ENCODE assay signal across 1 cellular context in the genomic region with DNA sequence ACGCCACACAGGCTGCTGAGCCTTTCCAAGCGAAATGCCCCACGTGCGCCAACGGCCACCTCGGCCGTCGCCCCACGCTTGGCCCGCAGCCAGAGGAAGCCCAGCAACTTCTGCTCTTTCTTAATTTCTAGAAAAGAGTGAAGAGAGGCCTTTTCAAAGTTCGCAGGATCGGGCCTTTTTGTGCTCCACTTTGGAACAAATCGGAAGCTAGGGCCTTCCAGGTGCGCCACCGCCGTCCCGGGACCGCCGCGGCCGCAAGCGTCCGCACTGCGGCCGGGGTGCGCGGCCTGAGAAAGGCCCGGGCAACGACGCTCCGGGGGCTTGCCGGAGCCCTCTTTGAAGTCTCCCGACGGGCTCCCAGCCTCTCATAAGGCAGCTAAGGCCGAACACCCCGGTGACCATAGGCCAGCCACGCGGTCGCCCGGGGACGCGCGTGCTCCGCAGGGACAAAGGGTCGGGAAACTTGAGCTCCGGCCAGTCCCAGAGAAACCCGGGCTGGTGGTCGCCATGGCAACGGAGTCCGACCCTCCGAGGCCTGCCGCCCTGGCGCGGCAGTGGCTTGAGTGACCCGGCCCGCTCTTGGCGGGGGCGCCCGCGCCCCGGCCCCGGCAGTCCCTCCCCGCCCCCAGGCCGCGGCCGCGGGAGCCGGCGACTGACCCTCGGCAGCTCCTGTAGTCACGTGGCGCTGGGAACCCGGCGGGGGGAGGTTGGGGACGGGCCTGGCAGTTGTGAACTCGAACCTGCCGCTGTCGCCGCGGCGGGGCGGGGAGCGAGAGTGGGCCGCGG.
TF ChIP-seq lines count a peak whose summit lies in the region.

A gene (plus strand): TSS at position 725 of the 786 bp plus-strand sequence. CDS start 890 bp downstream, outside the sequence.

TF ChIP-seq in HEK293, 187 proteins besides CTCF, POLR2A, EP300 and RAD21 (continued from another document and continues in another):
- TF ChIP-seq, protein P1, sequence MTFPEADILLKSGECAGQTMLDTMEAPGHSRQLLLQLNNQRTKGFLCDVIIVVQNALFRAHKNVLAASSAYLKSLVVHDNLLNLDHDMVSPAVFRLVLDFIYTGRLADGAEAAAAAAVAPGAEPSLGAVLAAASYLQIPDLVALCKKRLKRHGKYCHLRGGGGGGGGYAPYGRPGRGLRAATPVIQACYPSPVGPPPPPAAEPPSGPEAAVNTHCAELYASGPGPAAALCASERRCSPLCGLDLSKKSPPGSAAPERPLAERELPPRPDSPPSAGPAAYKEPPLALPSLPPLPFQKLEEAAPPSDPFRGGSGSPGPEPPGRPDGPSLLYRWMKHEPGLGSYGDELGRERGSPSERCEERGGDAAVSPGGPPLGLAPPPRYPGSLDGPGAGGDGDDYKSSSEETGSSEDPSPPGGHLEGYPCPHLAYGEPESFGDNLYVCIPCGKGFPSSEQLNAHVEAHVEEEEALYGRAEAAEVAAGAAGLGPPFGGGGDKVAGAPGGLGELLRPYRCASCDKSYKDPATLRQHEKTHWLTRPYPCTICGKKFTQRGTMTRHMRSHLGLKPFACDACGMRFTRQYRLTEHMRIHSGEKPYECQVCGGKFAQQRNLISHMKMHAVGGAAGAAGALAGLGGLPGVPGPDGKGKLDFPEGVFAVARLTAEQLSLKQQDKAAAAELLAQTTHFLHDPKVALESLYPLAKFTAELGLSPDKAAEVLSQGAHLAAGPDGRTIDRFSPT (tag by site-specific recombination; IDR thresholded peaks at IDR 0.05): peak; percentile 95
- TF ChIP-seq ZNF544 (tag by site-specific recombination; IDR thresholded peaks at IDR 0.05): no peak
- no peak for TF ChIP-seq ZNF747 (tag by site-specific recombination; IDR thresholded peaks at IDR 0.05)
- no peak for TF ChIP-seq KLF1 (tag by site-specific recombination; IDR thresholded peaks at IDR 0.05)
- TF ChIP-seq, protein P2, sequence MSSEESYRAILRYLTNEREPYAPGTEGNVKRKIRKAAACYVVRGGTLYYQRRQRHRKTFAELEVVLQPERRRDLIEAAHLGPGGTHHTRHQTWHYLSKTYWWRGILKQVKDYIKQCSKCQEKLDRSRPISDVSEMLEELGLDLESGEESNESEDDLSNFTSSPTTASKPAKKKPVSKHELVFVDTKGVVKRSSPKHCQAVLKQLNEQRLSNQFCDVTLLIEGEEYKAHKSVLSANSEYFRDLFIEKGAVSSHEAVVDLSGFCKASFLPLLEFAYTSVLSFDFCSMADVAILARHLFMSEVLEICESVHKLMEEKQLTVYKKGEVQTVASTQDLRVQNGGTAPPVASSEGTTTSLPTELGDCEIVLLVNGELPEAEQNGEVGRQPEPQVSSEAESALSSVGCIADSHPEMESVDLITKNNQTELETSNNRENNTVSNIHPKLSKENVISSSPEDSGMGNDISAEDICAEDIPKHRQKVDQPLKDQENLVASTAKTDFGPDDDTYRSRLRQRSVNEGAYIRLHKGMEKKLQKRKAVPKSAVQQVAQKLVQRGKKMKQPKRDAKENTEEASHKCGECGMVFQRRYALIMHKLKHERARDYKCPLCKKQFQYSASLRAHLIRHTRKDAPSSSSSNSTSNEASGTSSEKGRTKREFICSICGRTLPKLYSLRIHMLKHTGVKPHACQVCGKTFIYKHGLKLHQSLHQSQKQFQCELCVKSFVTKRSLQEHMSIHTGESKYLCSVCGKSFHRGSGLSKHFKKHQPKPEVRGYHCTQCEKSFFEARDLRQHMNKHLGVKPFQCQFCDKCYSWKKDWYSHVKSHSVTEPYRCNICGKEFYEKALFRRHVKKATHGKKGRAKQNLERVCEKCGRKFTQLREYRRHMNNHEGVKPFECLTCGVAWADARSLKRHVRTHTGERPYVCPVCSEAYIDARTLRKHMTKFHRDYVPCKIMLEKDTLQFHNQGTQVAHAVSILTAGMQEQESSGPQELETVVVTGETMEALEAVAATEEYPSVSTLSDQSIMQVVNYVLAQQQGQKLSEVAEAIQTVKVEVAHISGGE (tag by site-specific recombination; conservative IDR thresholded peaks at IDR 0.05; ENCODE audit: low read depth): peak; percentile 40
- peak; percentile 94 for TF ChIP-seq ZBTB8A (tag by site-specific recombination; IDR thresholded peaks at IDR 0.05)
- peak; percentile 51 for TF ChIP-seq ZNF843 (tag by site-specific recombination; IDR thresholded peaks at IDR 0.05)
- TF ChIP-seq ZNF404 (tag by site-specific recombination; IDR thresholded peaks at IDR 0.05): no peak
- peak; percentile 81 for TF ChIP-seq ZNF2 (tag by site-specific recombination; IDR thresholded peaks at IDR 0.05)
- no peak for TF ChIP-seq BCL11B (tag by site-specific recombination; IDR thresholded peaks at IDR 0.05; ENCODE audit: low read depth)
- TF ChIP-seq ZNF184 (tag by site-specific recombination; IDR thresholded peaks at IDR 0.05): 0 out of 2 replicates have a peak, but pooled peaks have one; percentile 40
- TF ChIP-seq ZNF677 (tag by site-specific recombination; IDR thresholded peaks at IDR 0.05): no peak
- TF ChIP-seq SP7 (tag by site-specific recombination; IDR thresholded peaks at IDR 0.05): peak; percentile 62; the same call in 1 of the 2 replicates
- peak; percentile 59 for TF ChIP-seq ZBTB17 (tag by site-specific recombination; IDR thresholded peaks at IDR 0.05)
- TF ChIP-seq ZNF394 (tag by site-specific recombination; IDR thresholded peaks at IDR 0.05; ENCODE audit: borderline replicate concordance): peak; percentile 45; the same call in 1 of the 2 replicates
- TF ChIP-seq, protein P3, sequence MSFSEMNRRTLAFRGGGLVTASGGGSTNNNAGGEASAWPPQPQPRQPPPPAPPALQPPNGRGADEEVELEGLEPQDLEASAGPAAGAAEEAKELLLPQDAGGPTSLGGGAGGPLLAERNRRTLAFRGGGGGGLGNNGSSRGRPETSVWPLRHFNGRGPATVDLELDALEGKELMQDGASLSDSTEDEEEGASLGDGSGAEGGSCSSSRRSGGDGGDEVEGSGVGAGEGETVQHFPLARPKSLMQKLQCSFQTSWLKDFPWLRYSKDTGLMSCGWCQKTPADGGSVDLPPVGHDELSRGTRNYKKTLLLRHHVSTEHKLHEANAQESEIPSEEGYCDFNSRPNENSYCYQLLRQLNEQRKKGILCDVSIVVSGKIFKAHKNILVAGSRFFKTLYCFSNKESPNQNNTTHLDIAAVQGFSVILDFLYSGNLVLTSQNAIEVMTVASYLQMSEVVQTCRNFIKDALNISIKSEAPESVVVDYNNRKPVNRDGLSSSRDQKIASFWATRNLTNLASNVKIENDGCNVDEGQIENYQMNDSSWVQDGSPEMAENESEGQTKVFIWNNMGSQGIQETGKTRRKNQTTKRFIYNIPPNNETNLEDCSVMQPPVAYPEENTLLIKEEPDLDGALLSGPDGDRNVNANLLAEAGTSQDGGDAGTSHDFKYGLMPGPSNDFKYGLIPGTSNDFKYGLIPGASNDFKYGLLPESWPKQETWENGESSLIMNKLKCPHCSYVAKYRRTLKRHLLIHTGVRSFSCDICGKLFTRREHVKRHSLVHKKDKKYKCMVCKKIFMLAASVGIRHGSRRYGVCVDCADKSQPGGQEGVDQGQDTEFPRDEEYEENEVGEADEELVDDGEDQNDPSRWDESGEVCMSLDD (tag by site-specific recombination; IDR thresholded peaks at IDR 0.05): no peak; the same call in none of the 2 replicates
- no peak for TF ChIP-seq ZNF521 (tag by site-specific recombination; IDR thresholded peaks at IDR 0.05)
- TF ChIP-seq YY1 (tag by site-specific recombination; IDR thresholded peaks at IDR 0.05): no peak
- 0 out of 2 replicates have a peak, but pooled peaks have one; percentile 35 for TF ChIP-seq KLF16 (tag by site-specific recombination; IDR thresholded peaks at IDR 0.05)
- TF ChIP-seq ZNF423 (tag by site-specific recombination; IDR thresholded peaks at IDR 0.05): no peak
- TF ChIP-seq, protein P4, sequence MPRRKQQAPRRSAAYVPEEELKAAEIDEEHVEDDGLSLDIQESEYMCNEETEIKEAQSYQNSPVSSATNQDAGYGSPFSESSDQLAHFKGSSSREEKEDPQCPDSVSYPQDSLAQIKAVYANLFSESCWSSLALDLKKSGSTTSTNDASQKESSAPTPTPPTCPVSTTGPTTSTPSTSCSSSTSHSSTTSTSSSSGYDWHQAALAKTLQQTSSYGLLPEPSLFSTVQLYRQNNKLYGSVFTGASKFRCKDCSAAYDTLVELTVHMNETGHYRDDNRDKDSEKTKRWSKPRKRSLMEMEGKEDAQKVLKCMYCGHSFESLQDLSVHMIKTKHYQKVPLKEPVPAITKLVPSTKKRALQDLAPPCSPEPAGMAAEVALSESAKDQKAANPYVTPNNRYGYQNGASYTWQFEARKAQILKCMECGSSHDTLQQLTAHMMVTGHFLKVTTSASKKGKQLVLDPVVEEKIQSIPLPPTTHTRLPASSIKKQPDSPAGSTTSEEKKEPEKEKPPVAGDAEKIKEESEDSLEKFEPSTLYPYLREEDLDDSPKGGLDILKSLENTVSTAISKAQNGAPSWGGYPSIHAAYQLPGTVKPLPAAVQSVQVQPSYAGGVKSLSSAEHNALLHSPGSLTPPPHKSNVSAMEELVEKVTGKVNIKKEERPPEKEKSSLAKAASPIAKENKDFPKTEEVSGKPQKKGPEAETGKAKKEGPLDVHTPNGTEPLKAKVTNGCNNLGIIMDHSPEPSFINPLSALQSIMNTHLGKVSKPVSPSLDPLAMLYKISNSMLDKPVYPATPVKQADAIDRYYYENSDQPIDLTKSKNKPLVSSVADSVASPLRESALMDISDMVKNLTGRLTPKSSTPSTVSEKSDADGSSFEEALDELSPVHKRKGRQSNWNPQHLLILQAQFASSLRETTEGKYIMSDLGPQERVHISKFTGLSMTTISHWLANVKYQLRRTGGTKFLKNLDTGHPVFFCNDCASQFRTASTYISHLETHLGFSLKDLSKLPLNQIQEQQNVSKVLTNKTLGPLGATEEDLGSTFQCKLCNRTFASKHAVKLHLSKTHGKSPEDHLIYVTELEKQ (tag by site-specific recombination; IDR thresholded peaks at IDR 0.05; ENCODE audit: borderline replicate concordance): no peak
- TF ChIP-seq, protein P5, sequence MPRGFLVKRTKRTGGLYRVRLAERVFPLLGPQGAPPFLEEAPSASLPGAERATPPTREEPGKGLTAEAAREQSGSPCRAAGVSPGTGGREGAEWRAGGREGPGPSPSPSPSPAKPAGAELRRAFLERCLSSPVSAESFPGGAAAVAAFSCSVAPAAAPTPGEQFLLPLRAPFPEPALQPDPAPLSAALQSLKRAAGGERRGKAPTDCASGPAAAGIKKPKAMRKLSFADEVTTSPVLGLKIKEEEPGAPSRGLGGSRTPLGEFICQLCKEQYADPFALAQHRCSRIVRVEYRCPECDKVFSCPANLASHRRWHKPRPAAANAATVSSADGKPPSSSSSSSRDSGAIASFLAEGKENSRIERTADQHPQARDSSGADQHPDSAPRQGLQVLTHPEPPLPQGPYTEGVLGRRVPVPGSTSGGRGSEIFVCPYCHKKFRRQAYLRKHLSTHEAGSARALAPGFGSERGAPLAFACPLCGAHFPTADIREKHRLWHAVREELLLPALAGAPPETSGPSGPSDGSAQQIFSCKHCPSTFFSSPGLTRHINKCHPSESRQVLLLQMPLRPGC (tag by site-specific recombination; IDR thresholded peaks at IDR 0.05): no peak
- peak; percentile 80 for TF ChIP-seq ZBTB20 (tag by site-specific recombination; IDR thresholded peaks at IDR 0.05)
- TF ChIP-seq TRIM28 (IDR thresholded peaks at IDR 0.05; ENCODE audit: borderline replicate concordance, low read length): no peak
- TF ChIP-seq ZNF654 (tag by site-specific recombination; IDR thresholded peaks at IDR 0.05; ENCODE audit: low read depth): no peak
- peak; percentile 63; the same call in 1 of the 2 replicates for TF ChIP-seq ZFP37 (tag by site-specific recombination; IDR thresholded peaks at IDR 0.05)
- TF ChIP-seq KLF7 (tag by site-specific recombination; IDR thresholded peaks at IDR 0.05; ENCODE audit: borderline replicate concordance): no peak
- no peak for TF ChIP-seq ZFP69B (tag by site-specific recombination; IDR thresholded peaks at IDR 0.05)
- TF ChIP-seq ZNF658 (tag by site-specific recombination; IDR thresholded peaks at IDR 0.05): no peak
- TF ChIP-seq, protein P6, sequence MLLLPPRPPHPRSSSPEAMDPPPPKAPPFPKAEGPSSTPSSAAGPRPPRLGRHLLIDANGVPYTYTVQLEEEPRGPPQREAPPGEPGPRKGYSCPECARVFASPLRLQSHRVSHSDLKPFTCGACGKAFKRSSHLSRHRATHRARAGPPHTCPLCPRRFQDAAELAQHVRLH (tag by site-specific recombination; IDR thresholded peaks at IDR 0.05): no peak
- peak; percentile 25; the same call in 1 of the 2 replicates for TF ChIP-seq ZNF600 (tag by site-specific recombination; IDR thresholded peaks at IDR 0.05)
- TF ChIP-seq, protein P7, sequence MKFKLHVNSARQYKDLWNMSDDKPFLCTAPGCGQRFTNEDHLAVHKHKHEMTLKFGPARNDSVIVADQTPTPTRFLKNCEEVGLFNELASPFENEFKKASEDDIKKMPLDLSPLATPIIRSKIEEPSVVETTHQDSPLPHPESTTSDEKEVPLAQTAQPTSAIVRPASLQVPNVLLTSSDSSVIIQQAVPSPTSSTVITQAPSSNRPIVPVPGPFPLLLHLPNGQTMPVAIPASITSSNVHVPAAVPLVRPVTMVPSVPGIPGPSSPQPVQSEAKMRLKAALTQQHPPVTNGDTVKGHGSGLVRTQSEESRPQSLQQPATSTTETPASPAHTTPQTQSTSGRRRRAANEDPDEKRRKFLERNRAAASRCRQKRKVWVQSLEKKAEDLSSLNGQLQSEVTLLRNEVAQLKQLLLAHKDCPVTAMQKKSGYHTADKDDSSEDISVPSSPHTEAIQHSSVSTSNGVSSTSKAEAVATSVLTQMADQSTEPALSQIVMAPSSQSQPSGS (tag by site-specific recombination; IDR thresholded peaks at IDR 0.05; ENCODE audit: low read depth): no peak
- TF ChIP-seq, protein P8, sequence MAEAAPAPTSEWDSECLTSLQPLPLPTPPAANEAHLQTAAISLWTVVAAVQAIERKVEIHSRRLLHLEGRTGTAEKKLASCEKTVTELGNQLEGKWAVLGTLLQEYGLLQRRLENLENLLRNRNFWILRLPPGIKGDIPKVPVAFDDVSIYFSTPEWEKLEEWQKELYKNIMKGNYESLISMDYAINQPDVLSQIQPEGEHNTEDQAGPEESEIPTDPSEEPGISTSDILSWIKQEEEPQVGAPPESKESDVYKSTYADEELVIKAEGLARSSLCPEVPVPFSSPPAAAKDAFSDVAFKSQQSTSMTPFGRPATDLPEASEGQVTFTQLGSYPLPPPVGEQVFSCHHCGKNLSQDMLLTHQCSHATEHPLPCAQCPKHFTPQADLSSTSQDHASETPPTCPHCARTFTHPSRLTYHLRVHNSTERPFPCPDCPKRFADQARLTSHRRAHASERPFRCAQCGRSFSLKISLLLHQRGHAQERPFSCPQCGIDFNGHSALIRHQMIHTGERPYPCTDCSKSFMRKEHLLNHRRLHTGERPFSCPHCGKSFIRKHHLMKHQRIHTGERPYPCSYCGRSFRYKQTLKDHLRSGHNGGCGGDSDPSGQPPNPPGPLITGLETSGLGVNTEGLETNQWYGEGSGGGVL (tag by site-specific recombination; IDR thresholded peaks at IDR 0.05): peak; percentile 77
- TF ChIP-seq, protein P9, sequence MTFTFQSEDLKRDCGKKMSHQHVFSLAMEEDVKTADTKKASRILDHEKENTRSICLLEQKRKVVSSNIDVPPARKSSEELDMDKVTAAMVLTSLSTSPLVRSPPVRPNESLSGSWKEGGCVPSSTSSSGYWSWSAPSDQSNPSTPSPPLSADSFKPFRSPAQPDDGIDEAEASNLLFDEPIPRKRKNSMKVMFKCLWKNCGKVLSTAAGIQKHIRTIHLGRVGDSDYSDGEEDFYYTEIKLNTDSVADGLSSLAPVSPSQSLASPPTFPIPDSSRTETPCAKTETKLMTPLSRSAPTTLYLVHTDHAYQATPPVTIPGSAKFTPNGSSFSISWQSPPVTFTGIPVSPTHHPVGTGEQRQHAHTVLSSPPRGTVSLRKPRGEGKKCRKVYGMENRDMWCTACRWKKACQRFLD (tag by site-specific recombination; IDR thresholded peaks at IDR 0.05): no peak
- peak; percentile 96 for TF ChIP-seq TCF7L2 (IDR thresholded peaks at IDR 0.05; ENCODE audit: borderline replicate concordance, low read depth, low read length)
